24 cellular contexts compared by ENCODE assay signal in genomic region chr12:52184813-52185212, GRCh38. TPM values are rescaled to one million over a fixed set of nuclear protein-coding genes. Genes with fewer than 3 reads are reported as not detected.
A peak's percentile ranks its signal among the peaks of the same experiment; 100 is the strongest.
DNase-seq lines count a peak whose midpoint lies in the region; ATAC-seq and TF ChIP-seq lines count a peak whose summit lies in the region.
"Had no signal": no experiment of that assay in that cellular context is flagged by ENCODE, and none has a peak within 500 bp of the region (broad histone marks: within the 10 kb centered on the region; RNA-seq: fewer than 3 reads in every experiment).

No MANE protein-coding gene starts in this region.

- in situ Hi-C loops in SK-MEL-5 (cut with HindIII; ENCODE audit: low pct_unique_long_range_greater_than_20kb, low sequenced_read_pairs), result no loop called here

- no peak for TF ChIP-seq POLR2A in GM18505 (IDR thresholded peaks at IDR 0.05; ENCODE audit: borderline replicate concordance, extremely low read depth, insufficient read depth, insufficient read length)
- no peak for TF ChIP-seq POLR2A in spleen (IDR thresholded peaks at IDR 0.05)

- no peaks in the 10 kb centered on the region for H3K27me3 ChIP-seq in spleen (replicated peaks in 1 of 7)
- H3K27me3 ChIP-seq: dorsolateral prefrontal cortex had no signal

- no peaks in the 10 kb centered on the region for H3K36me3 Mint-ChIP-seq in T-helper 2 cell treated with Interferon-gamma antibody and Interleukin-4, amounts not matched to agents 5 μg/mL and 100 μg/mL, for 36 hours (ENCODE audit: low read depth)
- H3K36me3 Mint-ChIP-seq: activated naive CD8-positive, alpha-beta T cell treated with anti-CD3 and anti-CD28 coated beads for 36 hours; CD8-positive, alpha-beta T cell had no signal

- H3K9me3 Mint-ChIP-seq in T-helper 2 cell treated with Interferon-gamma antibody and Interleukin-4, amounts not matched to agents 5 μg/mL and 100 μg/mL, for 36 hours, result no peaks in the 10 kb centered on the region
- H3K9me3 Mint-ChIP-seq: activated naive CD8-positive, alpha-beta T cell treated with anti-CD3 and anti-CD28 coated beads for 36 hours; CD8-positive, alpha-beta T cell had no signal

- no peaks in the 10 kb centered on the region for H3K36me3 ChIP-seq in spleen
- H3K36me3 ChIP-seq: WERI-Rb-1 had no signal

- intact Hi-C loops in spleen (cut with DNase I; ENCODE audit: low total_unique reads), result no loop called here

- 57 to 69% (median 64%) methylated on average over 6 of the region's 6 CpGs for WGBS in spleen, 5 donors

- no peak for DNase-seq in T-helper 2 cell treated with Interferon-gamma antibody and Interleukin-4, amounts not matched to agents 5 μg/mL and 100 μg/mL, for 36 hours (ENCODE audit: low spot score)
- DNase-seq in T-helper 2 cell (no peak), SK-MEL-5 (ENCODE audit: low read depth, low spot score) (peak; percentile 56), lung microvascular endothelial cell (ENCODE audit: low read depth in 2 of 2) (peak; percentile 72 to 85), spleen (no peak)
- DNase-seq in stimulated activated CD4-positive, alpha-beta T cell treated with anti-CD3 and anti-CD28 coated beads, Interleukin-4, amount 100 ng/mL, for 1 hour, result no peak
- DNase-seq: activated CD4-positive, alpha-beta T cell treated with anti-CD3 and anti-CD28 coated beads for 48 hours; activated CD8-positive, alpha-beta memory T cell treated with anti-CD3 and anti-CD28 coated beads for 24 hours; activated effector memory CD4-positive, alpha-beta T cell treated with anti-CD3 and anti-CD28 coated beads, Interleukin-2, amount 50 U/mL, for 16 hours; activated naive CD8-positive, alpha-beta T cell treated with anti-CD3 and anti-CD28 coated beads for 36 hours; activated T-cell treated with anti-CD3 and anti-CD28 coated beads, Interleukin-2, amount 50 U/mL, for 1 hour; caudate nucleus; CD8-positive, alpha-beta T cell; dorsolateral prefrontal cortex; kidney; mucosa of descending colon; NCI-H1694; stimulated activated naive CD4-positive, alpha-beta T cell treated with Interleukin-2 at 50 U/mL for 16 hours; T1000; WERI-Rb-1 had no signal

- no peak for ATAC-seq in GM18505 (IDR thresholded peaks at IDR 0.05; ENCODE audit: unreplicated experiment)
- ATAC-seq: CD8-positive, alpha-beta T cell; mucosa of descending colon had no signal

- H3K27me3 Mint-ChIP-seq in T-helper 2 cell treated with Interferon-gamma antibody and Interleukin-4, amounts not matched to agents 5 μg/mL and 100 μg/mL, for 36 hours (ENCODE audit: low read depth), result no peaks in the 10 kb centered on the region
- H3K27me3 Mint-ChIP-seq: activated naive CD8-positive, alpha-beta T cell treated with anti-CD3 and anti-CD28 coated beads for 36 hours had no signal

- no peaks in the 10 kb centered on the region for H3K9me3 ChIP-seq in spleen
- H3K9me3 ChIP-seq: mucosa of descending colon had no signal

- peaks cover 2 to 72% (median 13%) of the 10 kb centered on the region in 6 donors for H3K4me1 ChIP-seq in spleen

- H3K4me3 ChIP-seq in skin epidermis (peak overlapping the region in 5 of 7 experiments; percentile 7 to 30 (median 18)), spleen (no peak overlapping the region)
- H3K4me3 ChIP-seq: dorsolateral prefrontal cortex, mucosa of descending colon had no signal

- H3K4me1 Mint-ChIP-seq in T-helper 2 cell treated with Interferon-gamma antibody and Interleukin-4, amounts not matched to agents 5 μg/mL and 100 μg/mL, for 36 hours (ENCODE audit: low read depth), result peaks cover 7% of the 10 kb centered on the region
- H3K4me1 Mint-ChIP-seq: activated naive CD8-positive, alpha-beta T cell treated with anti-CD3 and anti-CD28 coated beads for 36 hours had no signal

- H3K4me3 Mint-ChIP-seq in T-helper 2 cell treated with Interferon-gamma antibody and Interleukin-4, amounts not matched to agents 5 μg/mL and 100 μg/mL, for 36 hours, result no peak overlapping the region
- H3K4me3 Mint-ChIP-seq: activated naive CD8-positive, alpha-beta T cell treated with anti-CD3 and anti-CD28 coated beads for 36 hours; CD8-positive, alpha-beta T cell had no signal

- H3K27ac ChIP-seq in skin epidermis (peak overlapping the region in 16 of 21 experiments; percentile 36 to 86 (median 78)), spleen (no peak overlapping the region)
- H3K27ac ChIP-seq: dorsolateral prefrontal cortex, WERI-Rb-1 had no signal

- H3K27ac Mint-ChIP-seq in T-helper 2 cell treated with Interferon-gamma antibody and Interleukin-4, amounts not matched to agents 5 μg/mL and 100 μg/mL, for 36 hours, result peak overlapping the region; percentile 12
- H3K27ac Mint-ChIP-seq: activated naive CD8-positive, alpha-beta T cell treated with anti-CD3 and anti-CD28 coated beads for 36 hours; CD8-positive, alpha-beta T cell; progenitor cell of endocrine pancreas had no signal

- no peak for TF ChIP-seq CTCF in spleen (IDR thresholded peaks at IDR 0.05 in 8 of 11, conservative IDR thresholded peaks at IDR 0.05 in 3 of 11)

RNA-seq across cellular contexts. Expression of gene KRT80, which starts 7.0 kb away (rescaled TPM):
- total RNA-seq in SK-MEL-5 (2014; rRNA removed; shearing (Covaris generic)), result 0.11 TPM in 2 replicates
- 0.14 and 0.39 TPM in 2 replicates for polyA plus RNA-seq in SK-MEL-5 (2015; cell fraction: cytosol; rRNA removed)
- polyA plus RNA-seq in SK-MEL-5 (2015; cell fraction: nucleus; rRNA removed), result 0.83 and 1.2 TPM in 2 replicates
- 0.20 and 0.65 TPM in 2 replicates for total RNA-seq in lung microvascular endothelial cell
- under 1 TPM in 2 of 7 donors, not detected in 5; 0.17 to 0.37 TPM for total RNA-seq in spleen
- polyA plus RNA-seq in spleen, result under 1 TPM in 1 of 3 donors, not detected in 2; 0.03 TPM
- total RNA-seq: activated naive CD8-positive, alpha-beta T cell treated with anti-CD3 and anti-CD28 coated beads for 36 hours; CD8-positive, alpha-beta T cell had no signal
- polyA plus RNA-seq: neural cell had no signal

RNA-seq across cellular contexts. Expression of gene KRT7, which starts 48.2 kb away (rescaled TPM):
- total RNA-seq in SK-MEL-5 (2014; rRNA removed; shearing (Covaris generic)), result not detected in 2 replicates
- polyA plus RNA-seq in SK-MEL-5 (2015; cell fraction: cytosol; rRNA removed), result 0.10 TPM in 1 of 2 replicates, not detected in the other
- polyA plus RNA-seq in SK-MEL-5 (2015; cell fraction: nucleus; rRNA removed), result not detected in 2 replicates
- total RNA-seq in lung microvascular endothelial cell (6.7 and 121 TPM in 2 replicates), spleen (1 to 10 TPM in 1 of 7 donors, under 1 TPM in 3, not detected in 3; 0.73 to 1.5 (median 0.83) TPM)
- 1 to 10 TPM; 1.2 to 1.9 (median 1.6) TPM for polyA plus RNA-seq in spleen
- total RNA-seq: CD8-positive, alpha-beta T cell had no signal
- polyA plus RNA-seq: neural cell had no signal

Comparison
In these comparisons a context has a peak if more than half of its experiments do, and no peak if none do; other contexts are left out.
1. DNase-seq: peak in SK-MEL-5 (single experiment) and lung microvascular endothelial cell (2 of 2); none in T-helper 2 cell treated with Interferon-gamma antibody and Interleukin-4, amounts not matched to agents 5 μg/mL and 100 μg/mL, for 36 hours (single experiment), T-helper 2 cell (0 of 5), stimulated activated CD4-positive, alpha-beta T cell treated with anti-CD3 and anti-CD28 coated beads, Interleukin-4, amount 100 ng/mL, for 1 hour (single experiment) and spleen (single experiment).
2. H3K27ac ChIP-seq: peak in skin epidermis (16 of 21); none in spleen (0 of 8).
3. H3K4me3 ChIP-seq: peak in skin epidermis (5 of 7); none in spleen (0 of 8).